ENCODE assay signal across 8 cellular contexts in the genomic region with DNA sequence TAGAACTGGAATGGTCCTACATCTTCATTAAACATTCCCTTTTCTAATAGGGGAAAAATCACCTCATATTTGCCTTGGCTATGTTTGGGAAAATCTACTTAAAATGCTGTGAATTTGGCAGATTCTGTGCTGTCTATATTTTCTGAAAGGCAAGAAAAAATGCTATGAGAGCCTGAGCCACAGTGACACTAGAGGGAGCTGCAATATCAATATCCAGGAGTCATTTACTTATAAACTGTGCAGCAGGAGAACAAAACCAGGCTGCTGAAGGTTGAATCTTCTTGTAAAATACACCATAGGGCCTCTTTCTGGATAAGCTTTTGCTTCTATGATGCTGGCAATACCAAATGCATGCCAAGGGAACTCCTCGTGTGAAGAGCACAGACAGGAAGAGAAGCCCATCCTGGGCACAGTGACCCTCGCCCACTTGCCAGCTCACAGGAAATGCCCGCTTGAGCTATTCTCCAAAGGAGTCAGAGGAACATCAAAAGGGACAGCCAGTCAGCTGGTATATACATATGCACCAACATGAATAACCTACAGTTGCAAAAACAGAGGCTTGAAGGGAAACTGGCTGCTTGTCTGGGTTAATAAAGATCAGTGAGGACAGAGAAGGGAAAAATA. TPM values are rescaled to one million over a fixed set of nuclear protein-coding genes. Genes with fewer than 3 reads are reported as not detected.
DNase-seq lines count a peak whose midpoint lies in the region; ATAC-seq, FAIRE-seq and TF ChIP-seq lines count a peak whose summit lies in the region.

No MANE protein-coding gene starts in this region.

- intact Hi-C loops in GM12878 (cut with micrococcal nuclease; ENCODE audit: unreplicated experiment), result loop anchor here (1.0 to 2.0 kb wide), 4 partner anchors 60 to 424 kb away; no protein-coding TSS in a partner anchor

- no peak for TF ChIP-seq EP300 in GM12878 (IDR thresholded peaks at IDR 0.05; ENCODE audit: borderline replicate concordance in 1 of 2, control insufficient read depth in 1 of 2, low read depth in 2 of 2, low read length in 2 of 2)

- no peaks in the 10 kb centered on the region for H3K9me2 ChIP-seq in hepatocyte (replicated peaks; ENCODE audit: insufficient read depth)

- H3K79me2 ChIP-seq in OCI-LY3 (ENCODE audit: low read length), result no peaks in the 10 kb centered on the region
- no peaks in the 10 kb centered on the region for H3K79me2 ChIP-seq in GM12878 (ENCODE audit: control insufficient read depth, insufficient read depth, low read length)
- H3K79me2 ChIP-seq in hepatocyte, result no peaks in the 10 kb centered on the region

- in situ Hi-C loops in GM12878 (cut with MboI), result loop anchor here (5.0 kb wide), 2 partner anchors 378 to 423 kb away; no protein-coding TSS in a partner anchor

- peak; percentile 44 for FAIRE-seq in GM12878 (lab: Jason Lieb, UNC)

- no peak overlapping the region for H3K4me3 ChIP-seq in OCI-LY3 (ENCODE audit: low read length)
- no peak overlapping the region for H3K4me3 ChIP-seq in GM12878
- no peak overlapping the region for H3K4me3 ChIP-seq in hepatocyte

- H3K27ac ChIP-seq in OCI-LY3 (ENCODE audit: low read length), result no peak overlapping the region
- no peak overlapping the region for H3K27ac ChIP-seq in GM12878 (ENCODE audit: control insufficient read depth, insufficient read depth)
- no peak overlapping the region for H3K27ac ChIP-seq in hepatocyte

- RAD21 ChIA-PET in GM12878 (lab: Charles Lee; ENCODE audit: unreplicated experiment), result interaction anchor here (0.5 to 13.0 kb wide), 21 partner anchors 10 to 620 kb away, joined by 3 to 272 read pairs (median 5); a partner anchor contains a TSS

- CTCF ChIA-PET in GM12878 (lab: Yijun Ruan, JAX), result interaction anchor here (0.6 to 12.0 kb wide), 36 partner anchors 9 to 901 kb away, joined by 3 to 361 read pairs (median 4); no protein-coding TSS in a partner anchor

- no peak for TF ChIP-seq POLR2A in GM12878 (IDR thresholded peaks at IDR 0.05; ENCODE audit: low read depth, low read length)

- POLR2A ChIA-PET in GM12878 (lab: Charles Lee), result interaction anchor here (1.3 to 2.1 kb wide), 2 partner anchors 62 to 64 kb away, joined by 4 to 7 read pairs; no protein-coding TSS in a partner anchor

- H3K4me2 ChIP-seq in OCI-LY3 (ENCODE audit: low read length), result peak overlapping the region; percentile 25
- no peak overlapping the region for H3K4me2 ChIP-seq in GM12878 (ENCODE audit: control insufficient read depth, insufficient read depth)
- H3K4me2 ChIP-seq in hepatocyte, result no peak overlapping the region

- TF ChIP-seq RAD21 in GM12878 (IDR thresholded peaks at IDR 0.05; ENCODE audit: insufficient read depth, low read depth, low read length), result peak; percentile 86

- no peaks in the 10 kb centered on the region; the same call in 1 of the 2 replicates for H4K20me1 ChIP-seq in OCI-LY3 (ENCODE audit: insufficient read depth, low read length)
- no peaks in the 10 kb centered on the region for H4K20me1 ChIP-seq in GM12878 (ENCODE audit: control insufficient read depth, insufficient read depth)
- no peaks in the 10 kb centered on the region for H4K20me1 ChIP-seq in hepatocyte (ENCODE audit: insufficient read depth, poor library complexity, severe bottlenecking)

- 14% methylated on average over 3 of the region's 3 CpGs for WGBS in GM12878 (ENCODE audit: insufficient coverage, insufficient replicate concordance, low lambda C conversion rate, missing lambda C conversion rate)
- 72% methylated on average over 3 of the region's 3 CpGs for WGBS in hepatocyte (ENCODE audit: low lambda C conversion rate, missing lambda C conversion rate)

- no TSS peak for BruUV-seq in GM12878 (replicated peaks; lab: Mats Ljungman, UMichigan)

- ATAC-seq in GM12878 (peak; percentile 81), GM18868 (IDR thresholded peaks at IDR 0.05; ENCODE audit: unreplicated experiment) (no peak)

- H3K9me3 ChIP-seq in OCI-LY3 (ENCODE audit: insufficient read depth, low read length), result no peaks in the 10 kb centered on the region
- H3K9me3 ChIP-seq in GM12878 (replicated peaks; ENCODE audit: control insufficient read depth, insufficient read depth, low read length), result no peaks in the 10 kb centered on the region
- no peaks in the 10 kb centered on the region for H3K9me3 ChIP-seq in hepatocyte (ENCODE audit: low read depth)

- TF ChIP-seq CTCF in OCI-LY3 (IDR thresholded peaks at IDR 0.05; ENCODE audit: low read depth, low read length) (peak; percentile 91), GM12878 (IDR thresholded peaks at IDR 0.05 in 2 of 3, conservative IDR thresholded peaks at IDR 0.05 in 1 of 3; ENCODE audit: control insufficient read depth in 2 of 3, extremely low read depth in 1 of 3, insufficient read depth in 1 of 3, low read depth in 3 of 3, low read length in 3 of 3) (peak; percentile 65 to 76 (median 71)), hepatocyte (IDR thresholded peaks at IDR 0.05; ENCODE audit: poor library complexity) (peak; percentile 95)

- H2AFZ ChIP-seq in OCI-LY3 (ENCODE audit: low read depth, low read length), result no peak overlapping the region
- H2AFZ ChIP-seq in GM12878 (ENCODE audit: control insufficient read depth, low read depth, low read length), result no peak overlapping the region
- H2AFZ ChIP-seq in hepatocyte, result no peak overlapping the region

- SMC1A ChIA-PET in GM12878 (lab: Charles Lee; ENCODE audit: uncharacterized antibody, unreplicated experiment), result interaction anchor here (0.9 to 12.1 kb wide), 30 partner anchors 8 to 428 kb away, joined by 3 to 365 read pairs (median 4); no protein-coding TSS in a partner anchor

- no peak overlapping the region for H3K9ac ChIP-seq in OCI-LY3 (ENCODE audit: low read length)
- H3K9ac ChIP-seq in GM12878 (ENCODE audit: control insufficient read depth, insufficient read depth, low read length), result no peak overlapping the region

- H3K36me3 ChIP-seq in OCI-LY3 (replicated peaks; ENCODE audit: low read depth, low read length) (no peaks in the 10 kb centered on the region), GM12878 (ENCODE audit: control insufficient read depth in 2 of 2, insufficient read depth in 2 of 2, low read length in 1 of 2) (peaks cover 0 to 4% of the 10 kb centered on the region in 2 experiments; a peak in 2 of 4 replicates), hepatocyte (replicated peaks; ENCODE audit: insufficient read depth, low read depth) (no peaks in the 10 kb centered on the region)

- H3K27me3 ChIP-seq in OCI-LY3 (ENCODE audit: low read depth, low read length) (no peaks in the 10 kb centered on the region), GM12878 (replicated peaks in 1 of 2; ENCODE audit: control insufficient read depth in 2 of 2, insufficient read depth in 2 of 2, low read length in 1 of 2) (no peaks in the 10 kb centered on the region), hepatocyte (no peaks in the 10 kb centered on the region)

- H3K4me1 ChIP-seq in OCI-LY3 (ENCODE audit: low read length) (peaks cover 26% of the 10 kb centered on the region), GM12878 (ENCODE audit: control insufficient read depth, insufficient read depth, low read length) (peaks cover 12% of the 10 kb centered on the region; the same call in 1 of the 2 replicates), hepatocyte (ENCODE audit: insufficient read depth) (no peaks in the 10 kb centered on the region)

- peak; percentile 73 for DNase-seq in DMS114 treated with DMSO at 0.1 percent for 48 hours (lab: John Stamatoyannopoulos, UW; ENCODE audit: unreplicated experiment)
- DNase-seq in HT-29 (ENCODE audit: low spot score), result peak; percentile 90
- DNase-seq in GM12878 (ENCODE audit: low read depth, low spot score), result peak; percentile 32
- DNase-seq in hepatocyte (ENCODE audit: low spot score), result peak; percentile 80
- DNase-seq in smooth muscle cell of the brain vasculature (ENCODE audit: low read depth, low spot score), result peak; percentile 53
- no peak for DNase-seq in DMS153 (lab: John Stamatoyannopoulos, UW)

TF ChIP-seq in GM12878, 131 proteins besides CTCF, POLR2A, EP300 and RAD21 (continues in another document):
- no peak for TF ChIP-seq TCF12 (IDR thresholded peaks at IDR 0.05; ENCODE audit: low read depth, low read length)
- TF ChIP-seq SMC3 (IDR thresholded peaks at IDR 0.05; ENCODE audit: borderline replicate concordance, low read length), result peak; percentile 85
- no peak for TF ChIP-seq PAX5 (IDR thresholded peaks at IDR 0.05; ENCODE audit: borderline replicate concordance, low read depth, low read length)
- TF ChIP-seq, protein P1, sequence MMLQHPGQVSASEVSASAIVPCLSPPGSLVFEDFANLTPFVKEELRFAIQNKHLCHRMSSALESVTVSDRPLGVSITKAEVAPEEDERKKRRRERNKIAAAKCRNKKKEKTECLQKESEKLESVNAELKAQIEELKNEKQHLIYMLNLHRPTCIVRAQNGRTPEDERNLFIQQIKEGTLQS (IDR thresholded peaks at IDR 0.05; ENCODE audit: borderline replicate concordance, extremely low read depth, low read depth, low read length), result no peak
- TF ChIP-seq ZNF384 (IDR thresholded peaks at IDR 0.05; ENCODE audit: borderline replicate concordance, low read depth, low read length), result no peak
- TF ChIP-seq, protein P2, sequence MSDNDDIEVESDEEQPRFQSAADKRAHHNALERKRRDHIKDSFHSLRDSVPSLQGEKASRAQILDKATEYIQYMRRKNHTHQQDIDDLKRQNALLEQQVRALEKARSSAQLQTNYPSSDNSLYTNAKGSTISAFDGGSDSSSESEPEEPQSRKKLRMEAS (IDR thresholded peaks at IDR 0.05; ENCODE audit: low read depth, low read length), result no peak
- no peak for TF ChIP-seq NR2C1 (IDR thresholded peaks at IDR 0.05)
- 0 out of 2 replicates have a peak, but pooled peaks have one; percentile 35 for TF ChIP-seq FOXM1 (IDR thresholded peaks at IDR 0.05; ENCODE audit: low read depth, low read length)

RNA-seq across cellular contexts. Expression of a gene that starts 48.0 kb away (rescaled TPM):
- total RNA-seq in HT-29 (2014; rRNA removed; shearing (Covaris generic)), result 363 and 364 TPM in 2 replicates
- 32.5 and 33.4 TPM in 2 replicates for total RNA-seq in GM12878 (2013; cell fraction: nucleolus; rRNA removed)
- total RNA-seq in GM12878 (2014; rRNA removed) (59.0 and 63.0 TPM in 2 replicates), GM12878 (2014; rRNA removed; fragmentation: Illumina TruSeq; extraction: Trizol) (52.8 and 55.4 TPM in 2 replicates), GM12878 (2021) (51.2 and 52.6 TPM in 2 replicates), hepatocyte (514 and 616 TPM in 2 replicates)
- 42.9 TPM for polyA plus RNA-seq in GM12878 (2011; ENCODE audit: low read depth)
- polyA plus RNA-seq in GM12878 (2011; rRNA removed) (45.2 and 48.8 TPM in 2 replicates), GM12878 (2014; fragmentation: Illumina TruSeq; extraction: Trizol) (60.4 and 78.2 TPM in 2 replicates), GM12878 (2014; fragmentation: Nextera tagmentation; extraction: Ambion mirVana) (10 to 100 TPM; 18.9 to 31.7 TPM), GM12878 (2014; rRNA removed) (59.4 and 64.0 TPM in 2 replicates), GM12878 (2016; fragmentation: Nextera tagmentation; extraction: Ambion mirVana) (100 to 1,000 TPM; 103 to 114 TPM), hepatocyte (497 and 540 TPM in 2 replicates)
- 44.9 and 46.4 TPM in 2 replicates for polyA plus RNA-seq in GM12878 (2011; cell fraction: cytosol; rRNA removed)
- 26.2 and 30.1 TPM in 2 replicates for polyA plus RNA-seq in GM12878 (2011; cell fraction: nucleus; rRNA removed)
- polyA plus RNA-seq in GM12878 (2012), result 50.0 and 53.4 TPM in 2 replicates
- 47.9 and 57.2 TPM in 2 replicates for polyA minus RNA-seq in GM12878 (2011; rRNA and poly(A)+ RNA removed)
- polyA minus RNA-seq in GM12878 (2011; cell fraction: cytosol; rRNA and poly(A)+ RNA removed), result 13.8 and 18.6 TPM in 2 replicates
- 6.3 and 13.0 TPM in 2 replicates for polyA minus RNA-seq in GM12878 (2011; cell fraction: nucleus; rRNA and poly(A)+ RNA removed)
